ENCODE assay signal across 1 cellular context in the genomic region with DNA sequence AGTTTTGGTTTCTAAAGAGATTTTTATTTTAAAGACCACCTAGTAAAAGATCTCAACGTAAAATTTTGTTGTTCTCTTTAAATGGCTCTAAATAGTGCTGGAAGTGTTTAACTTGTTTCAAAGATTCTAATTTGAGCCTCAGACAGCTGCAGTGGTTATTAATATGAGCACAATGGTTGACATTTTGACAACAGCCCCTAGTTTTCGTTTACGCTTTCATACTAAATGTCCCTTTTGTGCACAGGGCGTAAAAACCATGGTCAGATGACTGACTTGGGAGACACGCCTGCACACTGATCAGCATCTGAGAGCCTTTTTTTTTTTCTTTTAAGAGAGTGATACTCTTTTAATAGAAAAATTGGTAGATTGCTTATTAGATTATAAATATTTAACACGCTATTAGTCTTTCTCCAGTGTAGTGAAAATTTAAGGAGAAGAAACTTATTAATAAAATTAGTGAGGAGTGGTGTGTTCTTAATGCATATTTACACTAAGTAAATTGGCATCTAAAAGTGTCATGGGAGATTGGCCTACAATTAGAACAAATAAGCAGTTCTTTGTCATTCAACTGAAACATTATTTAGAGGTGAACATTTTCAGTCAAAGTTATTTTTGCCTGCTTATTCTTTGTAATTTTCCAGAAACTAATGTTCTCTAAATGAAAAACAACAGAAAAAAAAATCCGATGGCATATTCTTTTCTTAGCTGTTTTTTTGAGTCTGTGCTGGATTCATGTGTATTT.
A peak's percentile ranks its signal among the peaks of the same experiment; 100 is the strongest.
TF ChIP-seq lines count a peak whose summit lies in the region.

No MANE protein-coding gene starts in this region.

TF ChIP-seq in GM12878, 131 proteins besides CTCF, POLR2A, EP300 and RAD21 (continued from another document and continues in another):
- 0 out of 4 replicates have a peak, but pooled peaks of 1 of the 2 experiments have one; percentile 37 for TF ChIP-seq CEBPB (IDR thresholded peaks at IDR 0.05; ENCODE audit: borderline replicate concordance in 1 of 2, low read depth in 2 of 2, low read length in 2 of 2)
- TF ChIP-seq, protein P1, sequence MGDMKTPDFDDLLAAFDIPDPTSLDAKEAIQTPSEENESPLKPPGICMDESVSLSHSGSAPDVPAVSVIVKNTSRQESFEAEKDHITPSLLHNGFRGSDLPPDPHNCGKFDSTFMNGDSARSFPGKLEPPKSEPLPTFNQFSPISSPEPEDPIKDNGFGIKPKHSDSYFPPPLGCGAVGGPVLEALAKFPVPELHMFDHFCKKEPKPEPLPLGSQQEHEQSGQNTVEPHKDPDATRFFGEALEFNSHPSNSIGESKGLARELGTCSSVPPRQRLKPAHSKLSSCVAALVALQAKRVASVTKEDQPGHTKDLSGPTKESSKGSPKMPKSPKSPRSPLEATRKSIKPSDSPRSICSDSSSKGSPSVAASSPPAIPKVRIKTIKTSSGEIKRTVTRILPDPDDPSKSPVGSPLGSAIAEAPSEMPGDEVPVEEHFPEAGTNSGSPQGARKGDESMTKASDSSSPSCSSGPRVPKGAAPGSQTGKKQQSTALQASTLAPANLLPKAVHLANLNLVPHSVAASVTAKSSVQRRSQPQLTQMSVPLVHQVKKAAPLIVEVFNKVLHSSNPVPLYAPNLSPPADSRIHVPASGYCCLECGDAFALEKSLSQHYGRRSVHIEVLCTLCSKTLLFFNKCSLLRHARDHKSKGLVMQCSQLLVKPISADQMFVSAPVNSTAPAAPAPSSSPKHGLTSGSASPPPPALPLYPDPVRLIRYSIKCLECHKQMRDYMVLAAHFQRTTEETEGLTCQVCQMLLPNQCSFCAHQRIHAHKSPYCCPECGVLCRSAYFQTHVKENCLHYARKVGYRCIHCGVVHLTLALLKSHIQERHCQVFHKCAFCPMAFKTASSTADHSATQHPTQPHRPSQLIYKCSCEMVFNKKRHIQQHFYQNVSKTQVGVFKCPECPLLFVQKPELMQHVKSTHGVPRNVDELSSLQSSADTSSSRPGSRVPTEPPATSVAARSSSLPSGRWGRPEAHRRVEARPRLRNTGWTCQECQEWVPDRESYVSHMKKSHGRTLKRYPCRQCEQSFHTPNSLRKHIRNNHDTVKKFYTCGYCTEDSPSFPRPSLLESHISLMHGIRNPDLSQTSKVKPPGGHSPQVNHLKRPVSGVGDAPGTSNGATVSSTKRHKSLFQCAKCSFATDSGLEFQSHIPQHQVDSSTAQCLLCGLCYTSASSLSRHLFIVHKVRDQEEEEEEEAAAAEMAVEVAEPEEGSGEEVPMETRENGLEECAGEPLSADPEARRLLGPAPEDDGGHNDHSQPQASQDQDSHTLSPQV (IDR thresholded peaks at IDR 0.05): peak; percentile 74
- TF ChIP-seq, protein P2, sequence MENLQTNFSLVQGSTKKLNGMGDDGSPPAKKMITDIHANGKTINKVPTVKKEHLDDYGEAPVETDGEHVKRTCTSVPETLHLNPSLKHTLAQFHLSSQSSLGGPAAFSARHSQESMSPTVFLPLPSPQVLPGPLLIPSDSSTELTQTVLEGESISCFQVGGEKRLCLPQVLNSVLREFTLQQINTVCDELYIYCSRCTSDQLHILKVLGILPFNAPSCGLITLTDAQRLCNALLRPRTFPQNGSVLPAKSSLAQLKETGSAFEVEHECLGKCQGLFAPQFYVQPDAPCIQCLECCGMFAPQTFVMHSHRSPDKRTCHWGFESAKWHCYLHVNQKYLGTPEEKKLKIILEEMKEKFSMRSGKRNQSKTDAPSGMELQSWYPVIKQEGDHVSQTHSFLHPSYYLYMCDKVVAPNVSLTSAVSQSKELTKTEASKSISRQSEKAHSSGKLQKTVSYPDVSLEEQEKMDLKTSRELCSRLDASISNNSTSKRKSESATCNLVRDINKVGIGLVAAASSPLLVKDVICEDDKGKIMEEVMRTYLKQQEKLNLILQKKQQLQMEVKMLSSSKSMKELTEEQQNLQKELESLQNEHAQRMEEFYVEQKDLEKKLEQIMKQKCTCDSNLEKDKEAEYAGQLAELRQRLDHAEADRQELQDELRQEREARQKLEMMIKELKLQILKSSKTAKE (IDR thresholded peaks at IDR 0.05; ENCODE audit: low read depth, poor library complexity, severe bottlenecking): peak; percentile 75
- TF ChIP-seq SRF (IDR thresholded peaks at IDR 0.05; ENCODE audit: low read depth in 2 of 2, low read length in 2 of 2): 0 out of 4 replicates have a peak, but pooled peaks of 1 of the 2 experiments have one; percentile 30
- peak; percentile 85 for TF ChIP-seq RAD51 (IDR thresholded peaks at IDR 0.05)
- TF ChIP-seq RB1 (IDR thresholded peaks at IDR 0.05; ENCODE audit: borderline replicate concordance): no peak
- TF ChIP-seq ZNF207 (IDR thresholded peaks at IDR 0.05; ENCODE audit: borderline replicate concordance): no peak
- peak; percentile 52 to 66; a peak in 2 of 4 replicates for TF ChIP-seq BHLHE40 (IDR thresholded peaks at IDR 0.05; ENCODE audit: borderline replicate concordance in 1 of 2, low read depth in 2 of 2, low read length in 1 of 2)
- peak; percentile 82 for TF ChIP-seq MTA2 (IDR thresholded peaks at IDR 0.05; ENCODE audit: low read depth)
- TF ChIP-seq SMC3 (IDR thresholded peaks at IDR 0.05; ENCODE audit: borderline replicate concordance, low read length): peak; percentile 13; the same call in 1 of the 2 replicates
- TF ChIP-seq ZNF24 (IDR thresholded peaks at IDR 0.05): 0 out of 2 replicates have a peak, but pooled peaks have one; percentile 56
- peak; percentile 93 for TF ChIP-seq PAX5 (IDR thresholded peaks at IDR 0.05; ENCODE audit: borderline replicate concordance, low read depth, low read length)
- TF ChIP-seq JUNB (IDR thresholded peaks at IDR 0.05): peak; percentile 61; the same call in 1 of the 2 replicates
- TF ChIP-seq DPF2 (IDR thresholded peaks at IDR 0.05): peak; percentile 40; the same call in 1 of the 2 replicates
- TF ChIP-seq BCL11A (IDR thresholded peaks at IDR 0.05; ENCODE audit: low read depth, low read length): peak; percentile 42; the same call in 1 of the 2 replicates
- TF ChIP-seq TCF12 (IDR thresholded peaks at IDR 0.05; ENCODE audit: low read depth, low read length): peak; percentile 88
- TF ChIP-seq, protein P3, sequence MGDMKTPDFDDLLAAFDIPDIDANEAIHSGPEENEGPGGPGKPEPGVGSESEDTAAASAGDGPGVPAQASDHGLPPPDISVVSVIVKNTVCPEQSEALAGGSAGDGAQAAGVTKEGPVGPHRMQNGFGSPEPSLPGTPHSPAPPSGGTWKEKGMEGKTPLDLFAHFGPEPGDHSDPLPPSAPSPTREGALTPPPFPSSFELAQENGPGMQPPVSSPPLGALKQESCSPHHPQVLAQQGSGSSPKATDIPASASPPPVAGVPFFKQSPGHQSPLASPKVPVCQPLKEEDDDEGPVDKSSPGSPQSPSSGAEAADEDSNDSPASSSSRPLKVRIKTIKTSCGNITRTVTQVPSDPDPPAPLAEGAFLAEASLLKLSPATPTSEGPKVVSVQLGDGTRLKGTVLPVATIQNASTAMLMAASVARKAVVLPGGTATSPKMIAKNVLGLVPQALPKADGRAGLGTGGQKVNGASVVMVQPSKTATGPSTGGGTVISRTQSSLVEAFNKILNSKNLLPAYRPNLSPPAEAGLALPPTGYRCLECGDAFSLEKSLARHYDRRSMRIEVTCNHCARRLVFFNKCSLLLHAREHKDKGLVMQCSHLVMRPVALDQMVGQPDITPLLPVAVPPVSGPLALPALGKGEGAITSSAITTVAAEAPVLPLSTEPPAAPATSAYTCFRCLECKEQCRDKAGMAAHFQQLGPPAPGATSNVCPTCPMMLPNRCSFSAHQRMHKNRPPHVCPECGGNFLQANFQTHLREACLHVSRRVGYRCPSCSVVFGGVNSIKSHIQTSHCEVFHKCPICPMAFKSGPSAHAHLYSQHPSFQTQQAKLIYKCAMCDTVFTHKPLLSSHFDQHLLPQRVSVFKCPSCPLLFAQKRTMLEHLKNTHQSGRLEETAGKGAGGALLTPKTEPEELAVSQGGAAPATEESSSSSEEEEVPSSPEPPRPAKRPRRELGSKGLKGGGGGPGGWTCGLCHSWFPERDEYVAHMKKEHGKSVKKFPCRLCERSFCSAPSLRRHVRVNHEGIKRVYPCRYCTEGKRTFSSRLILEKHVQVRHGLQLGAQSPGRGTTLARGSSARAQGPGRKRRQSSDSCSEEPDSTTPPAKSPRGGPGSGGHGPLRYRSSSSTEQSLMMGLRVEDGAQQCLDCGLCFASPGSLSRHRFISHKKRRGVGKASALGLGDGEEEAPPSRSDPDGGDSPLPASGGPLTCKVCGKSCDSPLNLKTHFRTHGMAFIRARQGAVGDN (IDR thresholded peaks at IDR 0.05): peak; percentile 65
- peak; percentile 70 for TF ChIP-seq NBN (IDR thresholded peaks at IDR 0.05)
- TF ChIP-seq RFX5 (IDR thresholded peaks at IDR 0.05; ENCODE audit: low read depth, low read length): no peak
- peak; percentile 91 for TF ChIP-seq ZNF384 (IDR thresholded peaks at IDR 0.05; ENCODE audit: borderline replicate concordance, low read depth, low read length)
- TF ChIP-seq, protein P4, sequence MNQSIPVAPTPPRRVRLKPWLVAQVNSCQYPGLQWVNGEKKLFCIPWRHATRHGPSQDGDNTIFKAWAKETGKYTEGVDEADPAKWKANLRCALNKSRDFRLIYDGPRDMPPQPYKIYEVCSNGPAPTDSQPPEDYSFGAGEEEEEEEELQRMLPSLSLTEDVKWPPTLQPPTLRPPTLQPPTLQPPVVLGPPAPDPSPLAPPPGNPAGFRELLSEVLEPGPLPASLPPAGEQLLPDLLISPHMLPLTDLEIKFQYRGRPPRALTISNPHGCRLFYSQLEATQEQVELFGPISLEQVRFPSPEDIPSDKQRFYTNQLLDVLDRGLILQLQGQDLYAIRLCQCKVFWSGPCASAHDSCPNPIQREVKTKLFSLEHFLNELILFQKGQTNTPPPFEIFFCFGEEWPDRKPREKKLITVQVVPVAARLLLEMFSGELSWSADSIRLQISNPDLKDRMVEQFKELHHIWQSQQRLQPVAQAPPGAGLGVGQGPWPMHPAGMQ (IDR thresholded peaks at IDR 0.05; ENCODE audit: borderline replicate concordance): no peak
- no peak for TF ChIP-seq BMI1 (IDR thresholded peaks at IDR 0.05; ENCODE audit: borderline replicate concordance)
- peak; percentile 60; the same call in 1 of the 2 replicates for TF ChIP-seq CREB1 (IDR thresholded peaks at IDR 0.05; ENCODE audit: low read depth)
- TF ChIP-seq STAT3 (IDR thresholded peaks at IDR 0.05; ENCODE audit: low read depth, low read length): 0 out of 2 replicates have a peak, but pooled peaks have one; percentile 57
- TF ChIP-seq YY1 (IDR thresholded peaks at IDR 0.05; ENCODE audit: low read depth, low read length): peak; percentile 72
- TF ChIP-seq, protein P5, sequence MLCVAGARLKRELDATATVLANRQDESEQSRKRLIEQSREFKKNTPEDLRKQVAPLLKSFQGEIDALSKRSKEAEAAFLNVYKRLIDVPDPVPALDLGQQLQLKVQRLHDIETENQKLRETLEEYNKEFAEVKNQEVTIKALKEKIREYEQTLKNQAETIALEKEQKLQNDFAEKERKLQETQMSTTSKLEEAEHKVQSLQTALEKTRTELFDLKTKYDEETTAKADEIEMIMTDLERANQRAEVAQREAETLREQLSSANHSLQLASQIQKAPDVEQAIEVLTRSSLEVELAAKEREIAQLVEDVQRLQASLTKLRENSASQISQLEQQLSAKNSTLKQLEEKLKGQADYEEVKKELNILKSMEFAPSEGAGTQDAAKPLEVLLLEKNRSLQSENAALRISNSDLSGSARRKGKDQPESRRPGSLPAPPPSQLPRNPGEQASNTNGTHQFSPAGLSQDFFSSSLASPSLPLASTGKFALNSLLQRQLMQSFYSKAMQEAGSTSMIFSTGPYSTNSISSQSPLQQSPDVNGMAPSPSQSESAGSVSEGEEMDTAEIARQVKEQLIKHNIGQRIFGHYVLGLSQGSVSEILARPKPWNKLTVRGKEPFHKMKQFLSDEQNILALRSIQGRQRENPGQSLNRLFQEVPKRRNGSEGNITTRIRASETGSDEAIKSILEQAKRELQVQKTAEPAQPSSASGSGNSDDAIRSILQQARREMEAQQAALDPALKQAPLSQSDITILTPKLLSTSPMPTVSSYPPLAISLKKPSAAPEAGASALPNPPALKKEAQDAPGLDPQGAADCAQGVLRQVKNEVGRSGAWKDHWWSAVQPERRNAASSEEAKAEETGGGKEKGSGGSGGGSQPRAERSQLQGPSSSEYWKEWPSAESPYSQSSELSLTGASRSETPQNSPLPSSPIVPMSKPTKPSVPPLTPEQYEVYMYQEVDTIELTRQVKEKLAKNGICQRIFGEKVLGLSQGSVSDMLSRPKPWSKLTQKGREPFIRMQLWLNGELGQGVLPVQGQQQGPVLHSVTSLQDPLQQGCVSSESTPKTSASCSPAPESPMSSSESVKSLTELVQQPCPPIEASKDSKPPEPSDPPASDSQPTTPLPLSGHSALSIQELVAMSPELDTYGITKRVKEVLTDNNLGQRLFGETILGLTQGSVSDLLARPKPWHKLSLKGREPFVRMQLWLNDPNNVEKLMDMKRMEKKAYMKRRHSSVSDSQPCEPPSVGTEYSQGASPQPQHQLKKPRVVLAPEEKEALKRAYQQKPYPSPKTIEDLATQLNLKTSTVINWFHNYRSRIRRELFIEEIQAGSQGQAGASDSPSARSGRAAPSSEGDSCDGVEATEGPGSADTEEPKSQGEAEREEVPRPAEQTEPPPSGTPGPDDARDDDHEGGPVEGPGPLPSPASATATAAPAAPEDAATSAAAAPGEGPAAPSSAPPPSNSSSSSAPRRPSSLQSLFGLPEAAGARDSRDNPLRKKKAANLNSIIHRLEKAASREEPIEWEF (IDR thresholded peaks at IDR 0.05; ENCODE audit: insufficient replicate concordance, low read depth, low read length): no peak
- TF ChIP-seq PML (IDR thresholded peaks at IDR 0.05; ENCODE audit: low read length): 0 out of 2 replicates have a peak, but pooled peaks have one; percentile 70
- no peak for TF ChIP-seq HCFC1 (IDR thresholded peaks at IDR 0.05; ENCODE audit: low read length)
- TF ChIP-seq, protein P6, sequence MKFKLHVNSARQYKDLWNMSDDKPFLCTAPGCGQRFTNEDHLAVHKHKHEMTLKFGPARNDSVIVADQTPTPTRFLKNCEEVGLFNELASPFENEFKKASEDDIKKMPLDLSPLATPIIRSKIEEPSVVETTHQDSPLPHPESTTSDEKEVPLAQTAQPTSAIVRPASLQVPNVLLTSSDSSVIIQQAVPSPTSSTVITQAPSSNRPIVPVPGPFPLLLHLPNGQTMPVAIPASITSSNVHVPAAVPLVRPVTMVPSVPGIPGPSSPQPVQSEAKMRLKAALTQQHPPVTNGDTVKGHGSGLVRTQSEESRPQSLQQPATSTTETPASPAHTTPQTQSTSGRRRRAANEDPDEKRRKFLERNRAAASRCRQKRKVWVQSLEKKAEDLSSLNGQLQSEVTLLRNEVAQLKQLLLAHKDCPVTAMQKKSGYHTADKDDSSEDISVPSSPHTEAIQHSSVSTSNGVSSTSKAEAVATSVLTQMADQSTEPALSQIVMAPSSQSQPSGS (IDR thresholded peaks at IDR 0.05; ENCODE audit: low read length): peak; percentile 74
- TF ChIP-seq, protein P7, sequence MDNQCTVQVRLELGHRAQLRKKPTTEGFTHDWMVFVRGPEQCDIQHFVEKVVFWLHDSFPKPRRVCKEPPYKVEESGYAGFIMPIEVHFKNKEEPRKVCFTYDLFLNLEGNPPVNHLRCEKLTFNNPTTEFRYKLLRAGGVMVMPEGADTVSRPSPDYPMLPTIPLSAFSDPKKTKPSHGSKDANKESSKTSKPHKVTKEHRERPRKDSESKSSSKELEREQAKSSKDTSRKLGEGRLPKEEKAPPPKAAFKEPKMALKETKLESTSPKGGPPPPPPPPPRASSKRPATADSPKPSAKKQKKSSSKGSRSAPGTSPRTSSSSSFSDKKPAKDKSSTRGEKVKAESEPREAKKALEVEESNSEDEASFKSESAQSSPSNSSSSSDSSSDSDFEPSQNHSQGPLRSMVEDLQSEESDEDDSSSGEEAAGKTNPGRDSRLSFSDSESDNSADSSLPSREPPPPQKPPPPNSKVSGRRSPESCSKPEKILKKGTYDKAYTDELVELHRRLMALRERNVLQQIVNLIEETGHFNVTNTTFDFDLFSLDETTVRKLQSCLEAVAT (IDR thresholded peaks at IDR 0.05): peak; percentile 34; the same call in 1 of the 2 replicates
- 0 out of 2 replicates have a peak, but pooled peaks have one; percentile 57 for TF ChIP-seq CHD2 (IDR thresholded peaks at IDR 0.05; ENCODE audit: borderline replicate concordance, low read depth, low read length)
- peak; percentile 92 for TF ChIP-seq FOXM1 (IDR thresholded peaks at IDR 0.05; ENCODE audit: low read depth, low read length)
- peak; percentile 94 for TF ChIP-seq NFIC (IDR thresholded peaks at IDR 0.05; ENCODE audit: low read depth, low read length)
- peak; percentile 74 for TF ChIP-seq ATF7 (IDR thresholded peaks at IDR 0.05; ENCODE audit: low read depth)
